ENCODE assay signal across 8 cellular contexts in genomic region chr17:76000016-76000754, GRCh38. TPM values are rescaled to one million over a fixed set of nuclear protein-coding genes. Genes with fewer than 3 reads are reported as not detected.
A peak's percentile ranks its signal among the peaks of the same experiment; 100 is the strongest.
DNase-seq lines count a peak whose midpoint lies in the region; ATAC-seq and TF ChIP-seq lines count a peak whose summit lies in the region.

No MANE protein-coding gene starts in this region.

- peak; percentile 80 for TF ChIP-seq CTCF in foreskin keratinocyte (conservative IDR thresholded peaks at IDR 0.05)
- TF ChIP-seq CTCF in sigmoid colon (IDR thresholded peaks at IDR 0.05): peak in 3 of 4 experiments; percentile 43 to 77 (median 64)

- peaks cover under 1% of the 10 kb centered on the region for H3K36me3 Mint-ChIP-seq in activated T-helper 1 cell treated with anti-CD3 and anti-CD28 coated beads, Interleukin-12 subunit alpha, Interleukin-12 subunit beta, Interleukin-2, Interleukin-4 antibody, amounts not matched to agents 30 ng/mL and 10 ng/mL and 1 ng/mL, durations not matched to agents 14 hours and 24 hours and 36 hours (ENCODE audit: low read depth)

- TF ChIP-seq POLR2A in sigmoid colon (IDR thresholded peaks at IDR 0.05): no peak

- H3K9me3 ChIP-seq in NT2/D1 (ENCODE audit: insufficient read depth, low read length): no peaks in the 10 kb centered on the region
- no peaks in the 10 kb centered on the region for H3K9me3 ChIP-seq in sigmoid colon

- no peaks in the 10 kb centered on the region for H3K27me3 ChIP-seq in NT2/D1 (ENCODE audit: insufficient read depth, insufficient read length)
- no peaks in the 10 kb centered on the region for H3K27me3 ChIP-seq in foreskin keratinocyte
- H3K27me3 ChIP-seq in sigmoid colon: no peaks in the 10 kb centered on the region

- H3K4me3 ChIP-seq in NT2/D1 (ENCODE audit: insufficient read length, low read depth) (no peak overlapping the region), sigmoid colon (no peak overlapping the region)

- H3K4me1 Mint-ChIP-seq in activated T-helper 1 cell treated with anti-CD3 and anti-CD28 coated beads, Interleukin-12 subunit alpha, Interleukin-12 subunit beta, Interleukin-2, Interleukin-4 antibody, amounts not matched to agents 30 ng/mL and 10 ng/mL and 1 ng/mL, durations not matched to agents 14 hours and 24 hours and 36 hours (ENCODE audit: low read depth): peaks cover 28% of the 10 kb centered on the region

- H3K4me1 ChIP-seq in NT2/D1 (ENCODE audit: insufficient read depth, insufficient read length) (peaks cover 16% of the 10 kb centered on the region), foreskin keratinocyte (peaks cover 11% of the 10 kb centered on the region), sigmoid colon (peaks cover 0 to 17% (median 4%) of the 10 kb centered on the region in 4 donors)

- H3K27me3 Mint-ChIP-seq in activated T-helper 1 cell treated with anti-CD3 and anti-CD28 coated beads, Interleukin-12 subunit alpha, Interleukin-12 subunit beta, Interleukin-2, Interleukin-4 antibody, amounts not matched to agents 30 ng/mL and 10 ng/mL and 1 ng/mL, durations not matched to agents 14 hours and 24 hours and 36 hours (ENCODE audit: insufficient read depth): no peaks in the 10 kb centered on the region

- H3K9ac ChIP-seq in NT2/D1 (ENCODE audit: insufficient read length, low read depth): no peak overlapping the region

- H3K4me3 Mint-ChIP-seq in activated T-helper 1 cell treated with anti-CD3 and anti-CD28 coated beads, Interleukin-12 subunit alpha, Interleukin-12 subunit beta, Interleukin-2, Interleukin-4 antibody, amounts not matched to agents 30 ng/mL and 10 ng/mL and 1 ng/mL, durations not matched to agents 14 hours and 24 hours and 36 hours: no peak overlapping the region

- no peak overlapping the region for H3K27ac Mint-ChIP-seq in activated T-helper 1 cell treated with anti-CD3 and anti-CD28 coated beads, Interleukin-12 subunit alpha, Interleukin-12 subunit beta, Interleukin-2, Interleukin-4 antibody, amounts not matched to agents 30 ng/mL and 10 ng/mL and 1 ng/mL, durations not matched to agents 14 hours and 24 hours and 36 hours

- H3K9me3 Mint-ChIP-seq in activated T-helper 1 cell treated with anti-CD3 and anti-CD28 coated beads, Interleukin-12 subunit alpha, Interleukin-12 subunit beta, Interleukin-2, Interleukin-4 antibody, amounts not matched to agents 30 ng/mL and 10 ng/mL and 1 ng/mL, durations not matched to agents 14 hours and 24 hours and 36 hours: no peaks in the 10 kb centered on the region

- 17 to 60% methylated on average over 31 of the region's 31 CpGs for WGBS in sigmoid colon, 2 donors

- DNase-seq in NCI-H748 (lab: John Stamatoyannopoulos, UW; ENCODE audit: unreplicated experiment) (peak; percentile 18), NCI-H748 treated with DMSO at 0.1 percent for 48 hours (lab: John Stamatoyannopoulos, UW) (no peak), NT2/D1 (ENCODE audit: low read depth, low spot score) (peak; percentile 46), foreskin keratinocyte (no peak), sigmoid colon (no peak)
- DNase-seq in activated T-helper 1 cell treated with anti-CD3 and anti-CD28 coated beads, Interleukin-12 subunit alpha, Interleukin-12 subunit beta, Interleukin-2, Interleukin-4 antibody, amounts not matched to agents 30 ng/mL and 10 ng/mL and 1 ng/mL, durations not matched to agents 14 hours and 24 hours and 36 hours (ENCODE audit: low spot score): peak; percentile 45

- no peak for TF ChIP-seq EP300 in sigmoid colon (IDR thresholded peaks at IDR 0.05)

- H3K27ac ChIP-seq in foreskin keratinocyte (no peak overlapping the region), sigmoid colon (peak overlapping the region in 1 of 4 donors; percentile 3)

- peaks cover 40% of the 10 kb centered on the region for H3K36me3 ChIP-seq in NT2/D1 (ENCODE audit: insufficient read depth, insufficient read length, low read length)
- H3K36me3 ChIP-seq in sigmoid colon: peaks cover 0 to 8% (median 2%) of the 10 kb centered on the region in 4 donors

- intact Hi-C loops in activated T-helper 1 cell treated with anti-CD3 and anti-CD28 coated beads, Interleukin-12 subunit alpha, Interleukin-12 subunit beta, Interleukin-2, Interleukin-4 antibody, amounts not matched to agents 30 ng/mL and 10 ng/mL and 1 ng/mL, durations not matched to agents 14 hours and 24 hours and 36 hours (cut with micrococcal nuclease): no loop called here
- intact Hi-C loops in sigmoid colon (cut with DNase I): loop anchor here (5.0 to 10.0 kb wide), 2 partner anchors 185 to 277 kb away; no protein-coding TSS in a partner anchor

- ATAC-seq in foreskin keratinocyte (peak; percentile 58), GM18909 (IDR thresholded peaks at IDR 0.05; ENCODE audit: poor library complexity, unreplicated experiment) (no peak), HG03097 (IDR thresholded peaks at IDR 0.05; ENCODE audit: low FRiP score, unreplicated experiment) (no peak)

RNA-seq across cellular contexts. Expression of gene CDK3, which starts 0.5 kb away (rescaled TPM):
- total RNA-seq in activated T-helper 1 cell treated with anti-CD3 and anti-CD28 coated beads, Interleukin-12 subunit alpha, Interleukin-12 subunit beta, Interleukin-2, Interleukin-4 antibody, amounts not matched to agents 30 ng/mL and 10 ng/mL and 1 ng/mL, durations not matched to agents 14 hours and 24 hours and 36 hours: 4.9 and 5.3 TPM in 2 replicates
- total RNA-seq in foreskin keratinocyte (3.3 TPM in 2 replicates), sigmoid colon (1 to 10 TPM in 2 of 4 donors, under 1 TPM in 1, not detected in 1; 0.71 to 2.6 (median 1.4) TPM)
- polyA plus RNA-seq in foreskin keratinocyte (3.0 and 3.4 TPM in 2 replicates), sigmoid colon (10 to 100 TPM; 11.9 to 15.0 (median 15.0) TPM)

RNA-seq across cellular contexts. Expression of gene TEN1, which starts 21.1 kb away (rescaled TPM):
- total RNA-seq in activated T-helper 1 cell treated with anti-CD3 and anti-CD28 coated beads, Interleukin-12 subunit alpha, Interleukin-12 subunit beta, Interleukin-2, Interleukin-4 antibody, amounts not matched to agents 30 ng/mL and 10 ng/mL and 1 ng/mL, durations not matched to agents 14 hours and 24 hours and 36 hours: 10.7 and 15.4 TPM in 2 replicates
- total RNA-seq in foreskin keratinocyte: 16.6 and 19.4 TPM in 2 replicates
- 25.4 and 28.9 TPM in 2 replicates for polyA plus RNA-seq in foreskin keratinocyte
- total RNA-seq in sigmoid colon: 10 to 100 TPM in 1 of 4 donors, 1 to 10 TPM in 3; 5.3 to 14.8 (median 7.8) TPM
- polyA plus RNA-seq in sigmoid colon: 10 to 100 TPM; 30.5 to 78.8 (median 57.1) TPM

RNA-seq across cellular contexts. Expression of gene ACOX1, which starts 21.2 kb away (rescaled TPM):
- total RNA-seq in activated T-helper 1 cell treated with anti-CD3 and anti-CD28 coated beads, Interleukin-12 subunit alpha, Interleukin-12 subunit beta, Interleukin-2, Interleukin-4 antibody, amounts not matched to agents 30 ng/mL and 10 ng/mL and 1 ng/mL, durations not matched to agents 14 hours and 24 hours and 36 hours: 25.3 and 28.2 TPM in 2 replicates
- 24.3 and 26.4 TPM in 2 replicates for total RNA-seq in foreskin keratinocyte
- 5.8 and 6.4 TPM in 2 replicates for polyA plus RNA-seq in foreskin keratinocyte
- 10 to 100 TPM; 32.7 to 38.9 (median 36.5) TPM for total RNA-seq in sigmoid colon
- polyA plus RNA-seq in sigmoid colon: 10 to 100 TPM; 31.3 to 93.2 (median 32.4) TPM

RNA-seq across cellular contexts. Expression of gene EVPL, which starts 26.9 kb away (rescaled TPM):
- 0.02 and 0.05 TPM in 2 replicates for total RNA-seq in activated T-helper 1 cell treated with anti-CD3 and anti-CD28 coated beads, Interleukin-12 subunit alpha, Interleukin-12 subunit beta, Interleukin-2, Interleukin-4 antibody, amounts not matched to agents 30 ng/mL and 10 ng/mL and 1 ng/mL, durations not matched to agents 14 hours and 24 hours and 36 hours
- 15.9 and 17.6 TPM in 2 replicates for total RNA-seq in foreskin keratinocyte
- polyA plus RNA-seq in foreskin keratinocyte: 10.9 and 12.6 TPM in 2 replicates
- 10 to 100 TPM in 1 of 4 donors, 1 to 10 TPM in 3; 2.9 to 23.5 (median 7.2) TPM for total RNA-seq in sigmoid colon
- polyA plus RNA-seq in sigmoid colon: 10 to 100 TPM in 1 of 3 donors, 1 to 10 TPM in 2; 4.6 to 16.0 (median 4.8) TPM

RNA-seq across cellular contexts. Expression of gene FBF1, which starts 59.3 kb away (rescaled TPM):
- 19.4 and 20.0 TPM in 2 replicates for total RNA-seq in activated T-helper 1 cell treated with anti-CD3 and anti-CD28 coated beads, Interleukin-12 subunit alpha, Interleukin-12 subunit beta, Interleukin-2, Interleukin-4 antibody, amounts not matched to agents 30 ng/mL and 10 ng/mL and 1 ng/mL, durations not matched to agents 14 hours and 24 hours and 36 hours
- total RNA-seq in foreskin keratinocyte: 8.8 and 12.6 TPM in 2 replicates
- 5.3 TPM in 2 replicates for polyA plus RNA-seq in foreskin keratinocyte
- total RNA-seq in sigmoid colon: 10 to 100 TPM in 1 of 4 donors, 1 to 10 TPM in 3; 4.4 to 16.6 (median 6.3) TPM
- polyA plus RNA-seq in sigmoid colon: 1 to 10 TPM; 1.2 to 9.0 (median 2.5) TPM

Comparison
In these comparisons a context has a peak if more than half of its experiments do, and no peak if none do; other contexts are left out.
1. DNase-seq: peak in NCI-H748 (single experiment), NT2/D1 (single experiment) and activated T-helper 1 cell treated with anti-CD3 and anti-CD28 coated beads, Interleukin-12 subunit alpha, Interleukin-12 subunit beta, Interleukin-2, Interleukin-4 antibody, amounts not matched to agents 30 ng/mL and 10 ng/mL and 1 ng/mL, durations not matched to agents 14 hours and 24 hours and 36 hours (single experiment); none in NCI-H748 treated with DMSO at 0.1 percent for 48 hours (single experiment), foreskin keratinocyte (0 of 2) and sigmoid colon (single experiment).